Comparison of ENCODE assay signal across 8 cellular contexts in the genomic region with DNA sequence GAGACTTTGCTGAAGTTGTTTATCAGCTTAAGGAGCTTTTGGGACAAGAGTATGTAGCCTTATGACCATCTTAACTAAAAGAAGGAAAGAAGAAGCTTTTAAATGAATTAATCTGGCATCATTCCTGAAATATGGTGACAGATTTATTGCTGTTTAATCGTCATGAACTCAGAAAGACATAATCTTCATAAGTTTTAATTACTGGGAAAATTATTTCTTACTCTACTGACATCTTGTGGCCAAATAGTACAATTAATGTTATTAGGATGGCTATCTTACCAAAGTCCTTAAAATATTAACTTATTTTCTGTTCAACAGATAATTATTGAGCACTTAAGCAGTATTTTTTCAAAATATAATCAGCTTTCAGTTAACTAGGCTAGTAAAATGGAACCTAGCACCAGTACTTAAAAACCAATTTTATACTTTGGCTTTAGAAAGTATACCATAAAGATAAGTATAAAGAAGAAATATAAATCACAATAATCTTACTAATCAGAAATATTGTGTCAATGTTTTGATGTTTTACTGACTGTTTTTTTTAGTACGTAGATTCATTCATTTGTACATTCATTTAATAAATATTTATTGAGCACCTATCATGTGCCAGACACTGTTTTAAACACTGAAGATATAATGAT. TPM values are rescaled to one million over a fixed set of nuclear protein-coding genes. Genes with fewer than 3 reads are reported as not detected.
DNase-seq lines count a peak whose midpoint lies in the region; TF ChIP-seq lines count a peak whose summit lies in the region.

No MANE protein-coding gene starts in this region.

- H3K27me3 ChIP-seq in tibial artery (no peaks in the 10 kb centered on the region), SJCRH30 (no peaks in the 10 kb centered on the region)

- H3K27ac Mint-ChIP-seq in activated T-cell treated with anti-CD3 and anti-CD28 coated beads, Interleukin-2, amount 50 U/mL, for 24 hours, result no peak overlapping the region

- peaks cover 9 to 17% (median 11%) of the 10 kb centered on the region in 3 donors for H3K36me3 ChIP-seq in tibial artery
- H3K36me3 ChIP-seq in SJCRH30, result peaks cover 7% of the 10 kb centered on the region; the same call in 1 of the 2 replicates

- H3K27ac ChIP-seq in tibial artery (no peak overlapping the region), SJCRH30 (no peak overlapping the region)

- H3K4me1 Mint-ChIP-seq in activated T-cell treated with anti-CD3 and anti-CD28 coated beads, Interleukin-2, amount 50 U/mL, for 24 hours (ENCODE audit: low read depth), result no peaks in the 10 kb centered on the region

- H3K36me3 Mint-ChIP-seq in activated T-cell treated with anti-CD3 and anti-CD28 coated beads, Interleukin-2, amount 50 U/mL, for 24 hours (ENCODE audit: low read depth), result no peaks in the 10 kb centered on the region

- peaks cover 0 to 14% (median 0%) of the 10 kb centered on the region in 4 donors for H3K4me1 ChIP-seq in tibial artery
- H3K4me1 ChIP-seq in SJCRH30, result no peaks in the 10 kb centered on the region

- H3K9me3 ChIP-seq in tibial artery (no peaks in the 10 kb centered on the region), SJCRH30 (replicated peaks) (no peaks in the 10 kb centered on the region)

- no peak overlapping the region for H3K4me3 Mint-ChIP-seq in activated T-cell treated with anti-CD3 and anti-CD28 coated beads, Interleukin-2, amount 50 U/mL, for 24 hours

- intact Hi-C loops in tibial artery (cut with DNase I; ENCODE audit: low total_unique reads), result no loop called here

- peak; percentile 25 for DNase-seq in NOMO-1 treated with DMSO at 0.1 percent for 48 hours (lab: John Stamatoyannopoulos, UW; ENCODE audit: unreplicated experiment)
- DNase-seq in NOMO-1 treated with dmso at 0.1 percent for 144 hours (lab: John Stamatoyannopoulos, UW; ENCODE audit: unreplicated experiment), result no peak
- peak; percentile 31 for DNase-seq in OCI-M1 (lab: John Stamatoyannopoulos, UW)
- peak; percentile 9 for DNase-seq in fibroblast of gingiva (ENCODE audit: low read depth)
- DNase-seq in tibial artery, result no peak
- DNase-seq in dedifferentiated amniotic fluid mesenchymal stem cell (ENCODE audit: extremely low spot score), result no peak
- no peak for DNase-seq in SJCRH30
- DNase-seq in activated T-cell treated with anti-CD3 and anti-CD28 coated beads, Interleukin-2, amount 50 U/mL, for 24 hours, result no peak

- TF ChIP-seq CTCF in tibial artery (IDR thresholded peaks at IDR 0.05), result peak; percentile 36 to 41

- no peaks in the 10 kb centered on the region for H3K9me3 Mint-ChIP-seq in activated T-cell treated with anti-CD3 and anti-CD28 coated beads, Interleukin-2, amount 50 U/mL, for 24 hours

- H3K4me3 ChIP-seq in tibial artery (no peak overlapping the region), SJCRH30 (no peak overlapping the region)

- no peaks in the 10 kb centered on the region for H3K27me3 Mint-ChIP-seq in activated T-cell treated with anti-CD3 and anti-CD28 coated beads, Interleukin-2, amount 50 U/mL, for 24 hours

RNA-seq across cellular contexts. Expression of a gene that starts 34.7 kb away (rescaled TPM):
- total RNA-seq in SJCRH30 (2014; rRNA removed; shearing (Covaris generic)), result not detected in 2 replicates

RNA-seq across cellular contexts. Expression of a gene that starts 56.6 kb away (rescaled TPM):
- total RNA-seq in SJCRH30 (2014; rRNA removed; shearing (Covaris generic)), result 16.1 and 19.8 TPM in 2 replicates

Comparison
In these comparisons a context has a peak if more than half of its experiments do, and no peak if none do; other contexts are left out.
1. DNase-seq: peak in NOMO-1 treated with DMSO at 0.1 percent for 48 hours (single experiment), OCI-M1 (single experiment) and fibroblast of gingiva (single experiment); none in NOMO-1 treated with dmso at 0.1 percent for 144 hours (single experiment), tibial artery (0 of 2), dedifferentiated amniotic fluid mesenchymal stem cell (single experiment), SJCRH30 (0 of 2) and activated T-cell treated with anti-CD3 and anti-CD28 coated beads, Interleukin-2, amount 50 U/mL, for 24 hours (single experiment).